ENCODE assay signal across 23 cellular contexts in the genomic region with DNA sequence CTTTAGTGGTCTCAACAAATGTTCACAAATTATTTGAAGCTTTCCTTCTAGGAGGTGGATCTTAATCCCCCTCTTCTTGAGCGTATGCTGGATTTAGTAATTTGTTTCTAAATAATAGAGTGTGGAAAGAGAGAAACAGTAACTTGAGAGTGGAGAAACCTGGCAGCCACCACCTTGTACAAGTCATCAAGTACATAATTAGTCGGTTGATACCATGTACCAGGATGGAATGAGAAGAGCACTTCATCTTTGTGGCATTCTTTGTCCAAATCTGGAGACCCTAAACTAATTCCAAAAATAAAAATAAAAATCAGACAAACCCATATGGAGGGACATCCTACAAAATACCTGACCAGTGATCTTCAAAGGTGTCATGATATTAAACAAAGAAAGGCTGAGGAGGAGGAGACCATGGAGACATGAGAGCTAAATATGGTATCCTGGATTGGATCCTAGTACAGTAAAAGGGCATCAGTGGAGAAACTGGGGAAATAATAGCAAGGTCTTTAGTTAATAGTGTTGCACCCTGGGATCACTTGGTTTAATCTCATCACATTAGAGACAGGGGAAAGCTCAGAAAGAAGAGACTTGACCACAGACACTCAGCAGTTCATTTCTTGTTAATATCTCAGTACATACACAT.
"Had no signal": no experiment of that assay in that cellular context is flagged by ENCODE, and none has a peak within 500 bp of the region (broad histone marks: within the 10 kb centered on the region; RNA-seq: fewer than 3 reads in every experiment).

No MANE protein-coding gene starts in this region.

- H3K4me1 ChIP-seq: esophagus muscularis mucosa, foreskin keratinocyte, gastroesophageal sphincter, pancreas, right lobe of liver, tibial nerve, upper lobe of left lung had no signal

- H3K27me3 ChIP-seq: esophagus muscularis mucosa, gastroesophageal sphincter, heart right ventricle, pancreas, right lobe of liver, tibial nerve, upper lobe of left lung had no signal

- ATAC-seq: foreskin keratinocyte; gastroesophageal sphincter; left colon; natural killer cell; pancreas; right lobe of liver; stimulated activated naive B cell treated with anti-CD40 and anti-IgM and Interleukin-4, amounts not matched to agents 10 μg/mL and 1 μg/mL and 100 μg/mL, for 72 hours had no signal

- H3K9me3 ChIP-seq: esophagus muscularis mucosa, gastroesophageal sphincter, heart right ventricle, pancreas, right lobe of liver, thoracic aorta, tibial nerve, upper lobe of left lung had no signal

- H3K27ac ChIP-seq: coronary artery, esophagus muscularis mucosa, foreskin keratinocyte, gastroesophageal sphincter, pancreas, right lobe of liver, thoracic aorta, tibial nerve, upper lobe of left lung had no signal

- H3K36me3 ChIP-seq: esophagus muscularis mucosa, gastroesophageal sphincter, heart right ventricle, pancreas, right lobe of liver, thoracic aorta, tibial nerve, upper lobe of left lung had no signal

- H3K4me3 ChIP-seq: coronary artery, esophagus muscularis mucosa, gastroesophageal sphincter, heart right ventricle, lung, pancreas, right lobe of liver, thoracic aorta, tibial nerve, upper lobe of left lung had no signal

- DNase-seq: dermis blood vessel endothelial cell; effector memory CD4-positive, alpha-beta T cell; foreskin keratinocyte; glutamatergic neuron; heart right ventricle; hippocampal formation; left colon; natural killer cell; occipital lobe; pancreas; retina; right lobe of liver; small intestine; stimulated activated CD4-positive, alpha-beta T cell treated with anti-CD3 and anti-CD28 coated beads, Interleukin-15, amount 100 ng/mL, for 24 hours; stimulated activated CD4-positive, alpha-beta T cell treated with anti-CD3 and anti-CD28 coated beads, Interleukin-2, amount 100 ng/mL, for 48 hours; stimulated activated naive B cell treated with anti-CD40 and anti-IgM and Interleukin-4, amounts not matched to agents 10 μg/mL and 1 μg/mL and 100 μg/mL, for 72 hours; upper lobe of left lung had no signal
